1 cellular context compared by ENCODE assay signal in genomic region chr1:235885654-235886238, GRCh38.
TF ChIP-seq lines count a peak whose summit lies in the region.

No MANE protein-coding gene starts in this region.

TF ChIP-seq in GM12878, 131 proteins besides CTCF, POLR2A, EP300 and RAD21:
- TF ChIP-seq NR2C1 (IDR thresholded peaks at IDR 0.05) (peak; percentile 61; the same call in 1 of the 2 replicates), DPF2 (IDR thresholded peaks at IDR 0.05) (0 out of 2 replicates have a peak, but pooled peaks have one; percentile 27), RELB (IDR thresholded peaks at IDR 0.05; ENCODE audit: low read depth) (peak; percentile 39; the same call in 1 of the 2 replicates), BCLAF1 (IDR thresholded peaks at IDR 0.05) (no peak), POLR2AphosphoS5 (IDR thresholded peaks at IDR 0.05; ENCODE audit: low read length) (no peak), NR2F1 (conservative IDR thresholded peaks at IDR 0.05) (peak; percentile 42; the same call in 1 of the 2 replicates), MTA2 (IDR thresholded peaks at IDR 0.05; ENCODE audit: low read depth) (peak; percentile 9; the same call in 1 of the 2 replicates)
